22 cellular contexts compared by ENCODE assay signal in the genomic region with DNA sequence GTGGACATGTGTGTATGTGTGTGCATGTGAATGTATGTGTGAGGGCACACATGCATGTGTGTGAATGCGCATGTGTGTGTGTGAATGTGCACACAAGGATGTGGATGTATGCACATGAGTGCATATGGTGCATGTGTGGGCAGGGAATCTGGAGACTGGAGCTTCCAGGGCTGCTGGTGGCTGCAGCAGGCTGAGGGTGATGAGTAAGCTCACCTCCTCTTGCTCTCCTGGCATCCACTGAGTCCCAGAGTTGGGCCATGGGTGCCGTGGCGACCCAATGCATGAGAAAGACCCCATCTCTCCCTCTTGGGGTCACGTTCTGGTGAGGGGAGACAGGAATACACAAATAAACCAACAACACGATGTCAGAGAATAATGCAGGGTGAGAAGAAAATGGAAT. TPM values are rescaled to one million over a fixed set of nuclear protein-coding genes. Genes with fewer than 3 reads are reported as not detected.
DNase-seq lines count a peak whose midpoint lies in the region; ATAC-seq, FAIRE-seq and TF ChIP-seq lines count a peak whose summit lies in the region.
"Had no signal": no experiment of that assay in that cellular context is flagged by ENCODE, and none has a peak within 500 bp of the region (broad histone marks: within the 10 kb centered on the region; RNA-seq: fewer than 3 reads in every experiment).

No MANE protein-coding gene starts in this region.

- H3K9me3 Mint-ChIP-seq in osteocyte (ENCODE audit: unreplicated experiment) = no peaks in the 10 kb centered on the region

- BruUV-seq in HepG2 (replicated peaks; lab: Mats Ljungman, UMichigan) = no TSS peak

- TF ChIP-seq RAD21 in HepG2 (CRISPR knock-in tag; IDR thresholded peaks at IDR 0.05) = no peak

- no peak overlapping the region for H3K9ac ChIP-seq in HepG2 (ENCODE audit: insufficient read depth, low read depth, low read length)

- no peak for FAIRE-seq in HepG2 (lab: Jason Lieb, UNC)
- FAIRE-seq: G401.6, H54 had no signal

- no peak for ATAC-seq in HepG2
- no peak for ATAC-seq in right lobe of liver

- CTCF ChIA-PET in HepG2 (lab: Yijun Ruan, JAX; ENCODE audit: low intra/inter-chr PET ratio, low total read pairs) = no interaction called here

- in situ Hi-C loops in HepG2 (cut with HindIII; ENCODE audit: extremely low pct_ligation_motif_present, low pct_unique_long_range_greater_than_20kb) = no loop called here

- H3K9me3 ChIP-seq in HepG2 (ENCODE audit: low read length) (no peaks in the 10 kb centered on the region), right lobe of liver (no peaks in the 10 kb centered on the region)
- H3K9me3 ChIP-seq: BE2C, MG63 had no signal

- no peak overlapping the region for H3K4me3 Mint-ChIP-seq in osteocyte (ENCODE audit: unreplicated experiment)
- H3K4me3 Mint-ChIP-seq: CD4-positive, CD25-positive, alpha-beta regulatory T cell had no signal

- H3K27ac ChIP-seq in HepG2 (ENCODE audit: extremely low read length, insufficient read depth, low read length) (no peak overlapping the region), right lobe of liver (no peak overlapping the region), cingulate gyrus (ENCODE audit: low read depth, low read length) (peak overlapping the region; percentile 12), coronary artery (peak overlapping the region in 1 of 2 donors; percentile 61)
- H3K27ac ChIP-seq: HL-60 had no signal

- no peak for DNase-seq in HepG2 (ENCODE audit: low spot score)
- no peak for DNase-seq in right lobe of liver
- DNase-seq in osteocyte (ENCODE audit: extremely low spot score, unreplicated experiment) = no peak
- DNase-seq in coronary artery (ENCODE audit: low spot score) = no peak
- DNase-seq in NCI-H2029 (lab: John Stamatoyannopoulos, UW) = no peak
- DNase-seq in HK-2 (ENCODE audit: unreplicated experiment) = no peak
- no peak for DNase-seq in stimulated activated CD8-positive, alpha-beta memory T cell treated with anti-CD3 and anti-CD28 coated beads, Interleukin-4, amount 100 ng/mL, for 48 hours
- DNase-seq: 8988T; BE2C; Caco-2; CD4-positive, CD25-positive, alpha-beta regulatory T cell; Kasumi-1; MG63; NCI-H1092 treated with DMSO at 0.1 percent for 48 hours; NCI-H510A treated with DMSO at 0.1 percent for 48 hours; NCI-H82; RPMI8226; SHP77 treated with DMSO at 0.1 percent for 48 hours had no signal

- TF ChIP-seq POLR2A in HepG2 (IDR thresholded peaks at IDR 0.05; ENCODE audit: insufficient read depth in 1 of 2, low read depth in 2 of 2, low read length in 2 of 2) = no peak
- no peak for TF ChIP-seq POLR2A in right lobe of liver (IDR thresholded peaks at IDR 0.05)

- no peaks in the 10 kb centered on the region for H3K79me2 ChIP-seq in HepG2 (ENCODE audit: insufficient read depth, low read length)

- peaks cover 61% of the 10 kb centered on the region for H3K4me1 Mint-ChIP-seq in osteocyte (ENCODE audit: unreplicated experiment)
- H3K4me1 Mint-ChIP-seq: CD4-positive, CD25-positive, alpha-beta regulatory T cell had no signal

- H3K4me2 ChIP-seq in HepG2 (ENCODE audit: low read depth, low read length) = no peak overlapping the region

- peaks cover 2 to 36% of the 10 kb centered on the region in 2 experiments; a peak in 4 of 5 replicates for H3K27me3 ChIP-seq in HepG2 (ENCODE audit: control insufficient read depth in 1 of 2, insufficient read depth in 2 of 2, low read length in 2 of 2)
- H3K27me3 ChIP-seq in right lobe of liver = no peaks in the 10 kb centered on the region
- H3K27me3 ChIP-seq: BE2C, MG63 had no signal

- TF ChIP-seq CTCF in HepG2 (CRISPR knock-in tag; IDR thresholded peaks at IDR 0.05) (no peak), right lobe of liver (IDR thresholded peaks at IDR 0.05) (no peak), osteocyte (IDR thresholded peaks at IDR 0.05) (no peak), coronary artery (IDR thresholded peaks at IDR 0.05) (no peak)

- H3K4me3 ChIP-seq in HepG2 (replicated peaks in 1 of 3; ENCODE audit: insufficient read depth in 1 of 3, low read depth in 2 of 3, low read length in 3 of 3) = no peak overlapping the region
- H3K4me3 ChIP-seq in right lobe of liver = no peak overlapping the region
- H3K4me3 ChIP-seq in coronary artery = no peak overlapping the region
- H3K4me3 ChIP-seq: MG63 had no signal

- POLR2A ChIA-PET in HepG2 (lab: Yijun Ruan, JAX) = no interaction called here

- intact Hi-C loops in HepG2 (cut with micrococcal nuclease; ENCODE audit: unreplicated experiment) = no loop called here
- intact Hi-C loops in right lobe of liver (cut with DNase I) = no loop called here

- 20% methylated on average over 5 of the region's 5 CpGs for WGBS in HepG2 (ENCODE audit: low lambda C conversion rate)
- WGBS in right lobe of liver (ENCODE audit: insufficient coverage, low coverage, low lambda C conversion rate, missing lambda C conversion rate) = 60% methylated on average over 4 of the region's 5 CpGs

- no peaks in the 10 kb centered on the region for H3K4me1 ChIP-seq in HepG2 (ENCODE audit: insufficient read depth, low read length)
- no peaks in the 10 kb centered on the region for H3K4me1 ChIP-seq in right lobe of liver

- no peak overlapping the region for H2AFZ ChIP-seq in HepG2 (ENCODE audit: low read length)

- H3K27me3 Mint-ChIP-seq in osteocyte (ENCODE audit: unreplicated experiment) = no peaks in the 10 kb centered on the region

- TF ChIP-seq EP300 in HepG2 (IDR thresholded peaks at IDR 0.05; ENCODE audit: low read depth in 2 of 2, low read length in 2 of 2) (no peak), HepG2 (CRISPR knock-in tag; IDR thresholded peaks at IDR 0.05; ENCODE audit: borderline replicate concordance) (no peak)

- no peaks in the 10 kb centered on the region for H3K36me3 Mint-ChIP-seq in osteocyte (ENCODE audit: unreplicated experiment)
- H3K36me3 Mint-ChIP-seq: CD4-positive, CD25-positive, alpha-beta regulatory T cell had no signal

- no peaks in the 10 kb centered on the region for H3K36me3 ChIP-seq in HepG2 (replicated peaks in 1 of 2; ENCODE audit: control insufficient read depth in 1 of 2, insufficient read depth in 2 of 2, low read length in 2 of 2)
- no peaks in the 10 kb centered on the region for H3K36me3 ChIP-seq in right lobe of liver
- H3K36me3 ChIP-seq: BE2C, MG63 had no signal

- H4K20me1 ChIP-seq in HepG2 (ENCODE audit: insufficient read depth, low read length) = no peaks in the 10 kb centered on the region

- peak overlapping the region; percentile 96 for H3K27ac Mint-ChIP-seq in osteocyte (ENCODE audit: unreplicated experiment)

TF ChIP-seq in HepG2, 621 proteins besides CTCF, POLR2A, EP300 and RAD21 (continues in another document):
- TF ChIP-seq SPEN (CRISPR knock-in tag; IDR thresholded peaks at IDR 0.05; ENCODE audit: low read depth) = no peak
- TF ChIP-seq MAFK (conservative IDR thresholded peaks at IDR 0.05 in 1 of 2, IDR thresholded peaks at IDR 0.05 in 1 of 2; ENCODE audit: low read length in 2 of 2) = no peak
- no peak for TF ChIP-seq CBX2 (IDR thresholded peaks at IDR 0.05; ENCODE audit: low read depth, low read length)
- TF ChIP-seq CBX2 (CRISPR knock-in tag; IDR thresholded peaks at IDR 0.05; ENCODE audit: low read depth) = no peak
- TF ChIP-seq, protein P1, sequence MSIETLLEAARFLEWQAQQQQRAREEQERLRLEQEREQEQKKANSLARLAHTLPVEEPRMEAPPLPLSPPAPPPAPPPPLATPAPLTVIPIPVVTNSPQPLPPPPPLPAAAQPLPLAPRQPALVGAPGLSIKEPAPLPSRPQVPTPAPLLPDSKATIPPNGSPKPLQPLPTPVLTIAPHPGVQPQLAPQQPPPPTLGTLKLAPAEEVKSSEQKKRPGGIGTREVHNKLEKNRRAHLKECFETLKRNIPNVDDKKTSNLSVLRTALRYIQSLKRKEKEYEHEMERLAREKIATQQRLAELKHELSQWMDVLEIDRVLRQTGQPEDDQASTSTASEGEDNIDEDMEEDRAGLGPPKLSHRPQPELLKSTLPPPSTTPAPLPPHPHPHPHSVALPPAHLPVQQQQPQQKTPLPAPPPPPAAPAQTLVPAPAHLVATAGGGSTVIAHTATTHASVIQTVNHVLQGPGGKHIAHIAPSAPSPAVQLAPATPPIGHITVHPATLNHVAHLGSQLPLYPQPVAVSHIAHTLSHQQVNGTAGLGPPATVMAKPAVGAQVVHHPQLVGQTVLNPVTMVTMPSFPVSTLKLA (IDR thresholded peaks at IDR 0.05) = peak; percentile 71
- TF ChIP-seq SOX13 (IDR thresholded peaks at IDR 0.05) = no peak
- no peak for TF ChIP-seq SOX13 (CRISPR knock-in tag; conservative IDR thresholded peaks at IDR 0.05 in 1 of 2, IDR thresholded peaks at IDR 0.05 in 1 of 2)
- TF ChIP-seq PCBP1 (IDR thresholded peaks at IDR 0.05; ENCODE audit: borderline replicate concordance, low read depth, low read length) = no peak

RNA-seq across cellular contexts. Expression of a gene that starts 33.3 kb away (rescaled TPM):
- not detected in 2 replicates for total RNA-seq in HepG2 (2016; rRNA removed; fragmentation: Illumina TruSeq; extraction: Trizol)
- not detected in 2 replicates for total RNA-seq in HepG2 (2016; cell fraction: cytosol; rRNA removed; fragmentation: Illumina TruSeq; extraction: Trizol; ENCODE audit: low read depth)
- not detected in 2 replicates for total RNA-seq in HepG2 (2016; cell fraction: insoluble cytoplasmic fraction; rRNA removed; fragmentation: Illumina TruSeq; extraction: Trizol)
- total RNA-seq in HepG2 (2016; cell fraction: membrane; rRNA removed; fragmentation: Illumina TruSeq; extraction: Trizol) = not detected in 2 replicates
- not detected in 2 replicates for total RNA-seq in HepG2 (2016; cell fraction: nucleus; rRNA removed; fragmentation: Illumina TruSeq; extraction: Trizol)
- 0.07 and 0.22 TPM in 2 replicates for polyA plus RNA-seq in HepG2 (2011; rRNA removed)
- polyA plus RNA-seq in HepG2 (2011; cell fraction: cytosol; rRNA removed) = 0.04 TPM in 1 of 2 replicates, not detected in the other
- 1.5 and 3.2 TPM in 2 replicates for polyA plus RNA-seq in HepG2 (2011; cell fraction: nucleus; rRNA removed)
- polyA plus RNA-seq in HepG2 (2012) = not detected in 2 replicates
- polyA plus RNA-seq in HepG2 (2016; cell fraction: cytosol; fragmentation: Illumina TruSeq; extraction: Trizol; ENCODE audit: low read depth) = not detected in 2 replicates
- polyA plus RNA-seq in HepG2 (2016; cell fraction: insoluble cytoplasmic fraction; fragmentation: Illumina TruSeq; extraction: Trizol; ENCODE audit: low read depth) = not detected in 2 replicates
- not detected in 2 replicates for polyA plus RNA-seq in HepG2 (2016; cell fraction: membrane; fragmentation: Illumina TruSeq; extraction: Trizol; ENCODE audit: low read depth)
- not detected in 2 replicates for polyA plus RNA-seq in HepG2 (2016; cell fraction: nucleus; fragmentation: Illumina TruSeq; extraction: Trizol; ENCODE audit: insufficient read depth, low read depth)
- polyA minus RNA-seq in HepG2 (2011; rRNA and poly(A)+ RNA removed; ENCODE audit: low replicate concordance) = 0.07 TPM in 1 of 2 replicates, not detected in the other
- not detected in 2 replicates for polyA minus RNA-seq in HepG2 (2011; cell fraction: cytosol; rRNA and poly(A)+ RNA removed)
- not detected in 2 replicates for polyA minus RNA-seq in HepG2 (2011; cell fraction: nucleus; rRNA and poly(A)+ RNA removed)
- total RNA-seq in right lobe of liver = under 1 TPM in 4 of 6 experiments, not detected in 2; 0.18 to 0.44 (median 0.30) TPM
- total RNA-seq in osteocyte = 29.2 and 29.9 TPM in 2 replicates
- total RNA-seq: Caco-2; CD4-positive, CD25-positive, alpha-beta regulatory T cell had no signal
- polyA plus RNA-seq: CD4-positive, CD25-positive, alpha-beta regulatory T cell had no signal

Comparison
In these comparisons a context has a peak if more than half of its experiments do, and no peak if none do; other contexts are left out.
1. RNA of a gene that starts 33.3 kb away (total RNA-seq): 29.2 to 29.9 TPM in osteocyte; 0.18 to 0.44 TPM in right lobe of liver and not detected in HepG2; every median in the first group is over 10 times any median in the second.